Comparison of ENCODE assay signal across 18 cellular contexts in the genomic region with DNA sequence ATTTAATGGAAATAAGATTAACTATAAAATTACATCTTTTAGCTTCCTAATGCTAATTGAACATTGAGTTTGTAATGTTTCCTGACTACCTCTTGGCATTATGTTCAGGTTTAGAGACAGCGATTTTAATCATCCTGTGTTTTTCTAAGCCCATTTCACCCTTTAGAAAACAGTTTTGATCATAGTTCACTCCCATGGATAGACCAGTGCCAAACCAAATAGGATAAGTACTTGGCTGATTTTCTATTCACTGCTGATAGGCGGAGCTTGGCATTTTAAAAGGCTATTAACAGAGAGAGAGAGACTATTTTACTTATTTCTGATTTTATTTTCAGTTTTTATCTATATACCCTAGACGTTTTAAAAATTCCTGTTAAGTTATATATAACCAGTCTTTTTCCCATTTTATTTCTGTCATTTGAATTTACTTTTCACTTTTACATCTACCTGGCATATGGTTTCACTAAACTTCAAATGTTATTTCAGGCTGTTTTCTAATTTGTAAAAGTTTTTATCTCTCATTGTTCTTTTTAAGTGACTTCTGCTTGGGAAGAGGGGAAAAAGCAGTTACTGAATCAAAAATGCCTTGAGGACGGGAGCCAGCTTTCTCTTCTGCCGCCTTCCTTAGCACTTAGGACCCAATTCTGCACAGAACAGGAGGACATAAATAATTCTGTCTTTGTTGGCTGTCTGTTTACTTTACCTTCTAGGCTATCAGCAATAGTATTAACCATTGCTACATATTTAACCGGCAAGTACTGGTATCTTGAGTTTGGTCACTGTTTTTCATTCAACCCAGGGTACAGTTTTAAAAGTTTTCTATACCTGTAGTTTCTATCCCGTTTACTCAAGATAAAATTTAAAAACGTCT. TPM values are rescaled to one million over a fixed set of nuclear protein-coding genes. Genes with fewer than 3 reads are reported as not detected.
DNase-seq lines count a peak whose midpoint lies in the region; ATAC-seq and TF ChIP-seq lines count a peak whose summit lies in the region.
"Had no signal": no experiment of that assay in that cellular context is flagged by ENCODE, and none has a peak within 500 bp of the region (broad histone marks: within the 10 kb centered on the region; RNA-seq: fewer than 3 reads in every experiment).

No MANE protein-coding gene starts in this region.

- H3K36me3 ChIP-seq in left ventricle myocardium inferior, result no peaks in the 10 kb centered on the region
- H3K36me3 ChIP-seq: BE2C, neural progenitor cell had no signal

- no peaks in the 10 kb centered on the region for H3K27me3 ChIP-seq in left ventricle myocardium inferior (ENCODE audit: low read depth)
- H3K27me3 ChIP-seq: neural progenitor cell had no signal

- H3K27ac Mint-ChIP-seq in activated CD4-positive, alpha-beta T cell treated with anti-CD3 and anti-CD28 coated beads, Interleukin-2, amount 10 ng/mL, durations not matched to agents 7 days and 5 days, result no peak overlapping the region
- H3K27ac Mint-ChIP-seq in activated naive CD4-positive, alpha-beta T cell treated with anti-CD3 and anti-CD28 coated beads for 36 hours, result no peak overlapping the region
- H3K27ac Mint-ChIP-seq: activated T-helper 2 cell treated with anti-CD3 and anti-CD28 coated beads, Interferon-gamma antibody, Interleukin-2, Interleukin-4, amounts not matched to agents 10 μg/mL and 5 μg/mL and 100 μg/mL, durations not matched to agents 14 hours and 24 hours and 36 hours; neural progenitor cell had no signal

- H3K9me3 ChIP-seq in left ventricle myocardium inferior (replicated peaks), result no peaks in the 10 kb centered on the region
- H3K9me3 ChIP-seq: BE2C, SK-N-SH had no signal

- CTCF ChIA-PET in activated CD4-positive, alpha-beta T cell treated with anti-CD3 and anti-CD28 coated beads, Interleukin-2, amount 10 ng/mL, durations not matched to agents 7 days and 5 days (lab: Charles Lee), result interaction anchor here (0.6 kb wide), 1 partner anchor 10 kb away, joined by 5 read pairs; no protein-coding TSS in a partner anchor
- CTCF ChIA-PET in activated naive CD4-positive, alpha-beta T cell treated with anti-CD3 and anti-CD28 coated beads for 36 hours (lab: Charles Lee), result interaction anchor here (1.3 kb wide), 1 partner anchor 9 kb away, joined by 4 read pairs; no protein-coding TSS in a partner anchor

- peak overlapping the region; percentile 39 for H3K4me3 ChIP-seq in left ventricle myocardium inferior
- H3K4me3 ChIP-seq: GM23248, neural progenitor cell had no signal

- TF ChIP-seq CTCF in VCaP (conservative IDR thresholded peaks at IDR 0.05), result no peak
- no peak for TF ChIP-seq CTCF in left ventricle myocardium inferior (IDR thresholded peaks at IDR 0.05; ENCODE audit: borderline replicate concordance)

- no peaks in the 10 kb centered on the region for H3K4me1 Mint-ChIP-seq in activated CD4-positive, alpha-beta T cell treated with anti-CD3 and anti-CD28 coated beads, Interleukin-2, amount 10 ng/mL, durations not matched to agents 7 days and 5 days
- H3K4me1 Mint-ChIP-seq in activated naive CD4-positive, alpha-beta T cell treated with anti-CD3 and anti-CD28 coated beads for 36 hours (ENCODE audit: low read depth), result no peaks in the 10 kb centered on the region
- H3K4me1 Mint-ChIP-seq: neural progenitor cell had no signal

- ATAC-seq in sciatic nerve (peak; percentile 79), HG03457 (IDR thresholded peaks at IDR 0.05; ENCODE audit: unreplicated experiment) (no peak)

- H3K36me3 Mint-ChIP-seq in activated CD4-positive, alpha-beta T cell treated with anti-CD3 and anti-CD28 coated beads, Interleukin-2, amount 10 ng/mL, durations not matched to agents 7 days and 5 days (ENCODE audit: low read depth), result no peaks in the 10 kb centered on the region
- no peaks in the 10 kb centered on the region for H3K36me3 Mint-ChIP-seq in activated naive CD4-positive, alpha-beta T cell treated with anti-CD3 and anti-CD28 coated beads for 36 hours (ENCODE audit: low read depth)
- H3K36me3 Mint-ChIP-seq: neural progenitor cell had no signal

- intact Hi-C loops in left ventricle myocardium inferior (cut with micrococcal nuclease) (no loop called here), sciatic nerve (cut with DNase I) (no loop called here)
- intact Hi-C loops in activated naive CD4-positive, alpha-beta T cell treated with anti-CD3 and anti-CD28 coated beads for 36 hours (cut with micrococcal nuclease), result no loop called here

- peaks cover 31% of the 10 kb centered on the region for H3K4me1 ChIP-seq in left ventricle myocardium inferior
- H3K4me1 ChIP-seq: BE2C, neural progenitor cell had no signal

- peaks cover 13% of the 10 kb centered on the region for H3K27me3 Mint-ChIP-seq in activated CD4-positive, alpha-beta T cell treated with anti-CD3 and anti-CD28 coated beads, Interleukin-2, amount 10 ng/mL, durations not matched to agents 7 days and 5 days
- peaks cover 2% of the 10 kb centered on the region for H3K27me3 Mint-ChIP-seq in activated naive CD4-positive, alpha-beta T cell treated with anti-CD3 and anti-CD28 coated beads for 36 hours (ENCODE audit: low read depth)

- no peak overlapping the region for H3K4me3 Mint-ChIP-seq in activated CD4-positive, alpha-beta T cell treated with anti-CD3 and anti-CD28 coated beads, Interleukin-2, amount 10 ng/mL, durations not matched to agents 7 days and 5 days
- no peak overlapping the region for H3K4me3 Mint-ChIP-seq in activated naive CD4-positive, alpha-beta T cell treated with anti-CD3 and anti-CD28 coated beads for 36 hours
- H3K4me3 Mint-ChIP-seq: neural progenitor cell had no signal

- POLR2A ChIA-PET in activated CD4-positive, alpha-beta T cell treated with anti-CD3 and anti-CD28 coated beads, Interleukin-2, amount 10 ng/mL, durations not matched to agents 7 days and 5 days (lab: Charles Lee), result no interaction called here

- no peaks in the 10 kb centered on the region for H3K9me3 Mint-ChIP-seq in activated CD4-positive, alpha-beta T cell treated with anti-CD3 and anti-CD28 coated beads, Interleukin-2, amount 10 ng/mL, durations not matched to agents 7 days and 5 days
- H3K9me3 Mint-ChIP-seq in activated naive CD4-positive, alpha-beta T cell treated with anti-CD3 and anti-CD28 coated beads for 36 hours, result no peaks in the 10 kb centered on the region
- H3K9me3 Mint-ChIP-seq: activated T-helper 2 cell treated with anti-CD3 and anti-CD28 coated beads, Interferon-gamma antibody, Interleukin-2, Interleukin-4, amounts not matched to agents 10 μg/mL and 5 μg/mL and 100 μg/mL, durations not matched to agents 14 hours and 24 hours and 36 hours; neural progenitor cell had no signal

- H3K27ac ChIP-seq in VCaP (peak overlapping the region; percentile 83), left ventricle myocardium inferior (replicated peaks) (peak overlapping the region; percentile 20)
- H3K27ac ChIP-seq: GM23248, neural progenitor cell had no signal

- peak; percentile 87 for DNase-seq in NCI-H1092 treated with DMSO at 0.1 percent for 48 hours (lab: John Stamatoyannopoulos, UW)
- no peak for DNase-seq in left ventricle myocardium inferior
- no peak for DNase-seq in sciatic nerve (ENCODE audit: low spot score)
- DNase-seq in activated CD4-positive, alpha-beta T cell treated with anti-CD3 and anti-CD28 coated beads, Interleukin-2, amount 10 ng/mL, durations not matched to agents 7 days and 5 days, result no peak
- DNase-seq in activated naive CD4-positive, alpha-beta T cell treated with anti-CD3 and anti-CD28 coated beads for 36 hours, result no peak
- DNase-seq in UCSD-AML1 (lab: John Stamatoyannopoulos, UW; ENCODE audit: unreplicated experiment), result no peak
- DNase-seq: BE2C; DMS53; GM23248; mammary epithelial cell; NCI-H226; OCI-M1; SK-N-SH; stimulated activated naive CD4-positive, alpha-beta T cell had no signal

RNA-seq across cellular contexts. Expression of gene SGMS2, which starts 46.4 kb away (rescaled TPM):
- total RNA-seq in left ventricle myocardium inferior (21.4 TPM), sciatic nerve (43.6 TPM)
- total RNA-seq in activated CD4-positive, alpha-beta T cell treated with anti-CD3 and anti-CD28 coated beads, Interleukin-2, amount 10 ng/mL, durations not matched to agents 7 days and 5 days, result under 1 TPM; 0.42 to 0.46 TPM
- total RNA-seq in activated naive CD4-positive, alpha-beta T cell treated with anti-CD3 and anti-CD28 coated beads for 36 hours, result under 1 TPM in 1 of 2 experiments, not detected in 1; 0.07 TPM

Comparison
In these comparisons a context has a peak if more than half of its experiments do, and no peak if none do; other contexts are left out.
1. RNA of gene SGMS2, which starts 46.4 kb away (total RNA-seq): 43.6 TPM in sciatic nerve (single experiment) and 21.4 TPM in left ventricle myocardium inferior (single experiment); 0.42 to 0.46 TPM in activated CD4-positive, alpha-beta T cell treated with anti-CD3 and anti-CD28 coated beads, Interleukin-2, amount 10 ng/mL, durations not matched to agents 7 days and 5 days and 0.07 TPM in activated naive CD4-positive, alpha-beta T cell treated with anti-CD3 and anti-CD28 coated beads for 36 hours; every median in the first group is over 10 times any median in the second.